16 cellular contexts compared by ENCODE assay signal in the genomic region with DNA sequence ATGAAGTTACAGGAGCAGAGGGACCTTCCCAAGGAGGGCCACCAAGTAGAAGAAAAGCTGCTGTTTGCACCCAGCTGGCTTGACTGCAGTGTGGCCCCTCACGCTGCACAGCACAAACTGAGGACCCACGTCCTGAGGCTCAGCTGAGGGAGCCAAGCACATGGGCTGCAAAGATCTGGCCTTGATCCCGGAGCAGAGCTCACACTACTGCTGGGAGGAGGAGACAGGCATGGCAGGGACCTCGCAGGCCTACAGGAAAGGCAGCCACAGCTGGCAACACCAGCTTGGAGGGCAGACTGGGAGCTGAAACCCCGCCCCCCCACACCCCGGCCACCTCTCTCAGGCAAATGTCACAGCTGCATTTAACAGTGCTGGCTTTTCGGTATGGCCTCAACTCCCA. TPM values are rescaled to one million over a fixed set of nuclear protein-coding genes. Genes with fewer than 3 reads are reported as not detected.
A peak's percentile ranks its signal among the peaks of the same experiment; 100 is the strongest.
DNase-seq lines count a peak whose midpoint lies in the region; ATAC-seq and TF ChIP-seq lines count a peak whose summit lies in the region.
"Had no signal": no experiment of that assay in that cellular context is flagged by ENCODE, and none has a peak within 500 bp of the region (broad histone marks: within the 10 kb centered on the region; RNA-seq: fewer than 3 reads in every experiment).

No MANE protein-coding gene starts in this region.

- TF ChIP-seq CTCF in adrenal gland (IDR thresholded peaks at IDR 0.05) (no peak), left ventricle myocardium inferior (IDR thresholded peaks at IDR 0.05; ENCODE audit: borderline replicate concordance) (no peak)

- no peak overlapping the region for H2AFZ ChIP-seq in GM23248

- H3K79me2 ChIP-seq in GM23248 (ENCODE audit: insufficient read depth): no peaks in the 10 kb centered on the region

- H3K27me3 ChIP-seq in GM23248 (replicated peaks; ENCODE audit: insufficient read depth) (no peaks in the 10 kb centered on the region), adrenal gland (no peaks in the 10 kb centered on the region), left ventricle myocardium inferior (ENCODE audit: low read depth) (no peaks in the 10 kb centered on the region)
- H3K27me3 ChIP-seq: vagina had no signal

- no peaks in the 10 kb centered on the region for H4K20me1 ChIP-seq in GM23248 (ENCODE audit: insufficient read depth)

- in situ Hi-C loops in GM23248 (cut with MboI): no loop called here
- in situ Hi-C loops in KBM-7 (cut with MboI; ENCODE audit: low pct_unique_long_range_greater_than_20kb, low sequenced_read_pairs): no loop called here

- DNase-seq in GM23248: peak; percentile 9
- peak in 4 of 7 donors; percentile 41 to 53 (median 50) for DNase-seq in adrenal gland
- DNase-seq in left ventricle myocardium inferior: peak; percentile 61
- DNase-seq in posterior cingulate gyrus: peak in 6 of 10 donors; percentile 10 to 80 (median 50)
- no peak for DNase-seq in superior temporal gyrus (ENCODE audit: extremely low spot score)
- DNase-seq in KBM-7: no peak
- DNase-seq: activated CD8-positive, alpha-beta T cell treated with anti-CD3 and anti-CD28 coated beads for 36 hours; naive thymus-derived CD8-positive, alpha-beta T cell; NCI-H1105; stimulated activated naive CD4-positive, alpha-beta T cell treated with Interleukin-2 at 50 U/mL for 16 hours had no signal

- WGBS in GM23248 (ENCODE audit: low coverage in 1 of 2, low lambda C conversion rate in 2 of 2, missing lambda C conversion rate in 2 of 2), 2 experiments: 50% methylated on average over 7 of the region's 7 CpGs
- 53 to 81% (median 64%) methylated on average over 3 to 7 of the region's 7 CpGs for WGBS in adrenal gland, 4 donors

- intact Hi-C loops in adrenal gland (cut with DNase I) (loop anchor here in 1 of 2 donors (5.0 kb wide), 1 partner anchor 37 kb away; a partner anchor contains a TSS), left ventricle myocardium inferior (cut with micrococcal nuclease) (no loop called here), posterior cingulate gyrus (cut with DNase I) (no loop called here)

- no peak for TF ChIP-seq POLR2A in adrenal gland (IDR thresholded peaks at IDR 0.05)

- H3K4me3 ChIP-seq in GM23248 (no peak overlapping the region), adrenal gland (no peak overlapping the region), left ventricle myocardium inferior (no peak overlapping the region)
- H3K4me3 ChIP-seq: HAP-1, SK-N-MC, vagina had no signal

- H3K4me1 ChIP-seq in GM23248 (ENCODE audit: insufficient read depth): peaks cover 12% of the 10 kb centered on the region
- peaks cover 0 to 10% of the 10 kb centered on the region in 2 donors for H3K4me1 ChIP-seq in adrenal gland (replicated peaks in 1 of 2)
- H3K4me1 ChIP-seq in left ventricle myocardium inferior: peaks cover 78% of the 10 kb centered on the region

- no peak overlapping the region for H3K9ac ChIP-seq in GM23248

- H3F3A ChIP-seq in GM23248 (ENCODE audit: insufficient read depth): no peaks in the 10 kb centered on the region

- H3K36me3 ChIP-seq in GM23248 (ENCODE audit: low read depth) (no peaks in the 10 kb centered on the region), adrenal gland (replicated peaks in 1 of 2) (no peaks in the 10 kb centered on the region), left ventricle myocardium inferior (peaks cover 8% of the 10 kb centered on the region)
- H3K36me3 ChIP-seq: vagina had no signal

- H3K9me3 ChIP-seq in GM23248 (ENCODE audit: low read depth) (no peaks in the 10 kb centered on the region), adrenal gland (replicated peaks in 1 of 3) (no peaks in the 10 kb centered on the region), left ventricle myocardium inferior (replicated peaks) (no peaks in the 10 kb centered on the region)
- H3K9me3 ChIP-seq: HAP-1, vagina had no signal

- no peaks in the 10 kb centered on the region for H3K9me2 ChIP-seq in GM23248 (ENCODE audit: insufficient read depth)

- no peak overlapping the region for H3K27ac ChIP-seq in GM23248
- no peak overlapping the region for H3K27ac ChIP-seq in adrenal gland
- H3K27ac ChIP-seq in left ventricle myocardium inferior (replicated peaks): peak overlapping the region; percentile 11
- H3K27ac ChIP-seq: SK-N-MC, vagina had no signal

- ATAC-seq in HG03095 (IDR thresholded peaks at IDR 0.05; ENCODE audit: unreplicated experiment): no peak
- no peak for ATAC-seq in GM19023 (IDR thresholded peaks at IDR 0.05; ENCODE audit: unreplicated experiment)
- ATAC-seq: activated CD8-positive, alpha-beta T cell treated with anti-CD3 and anti-CD28 coated beads for 36 hours; esophagus mucosa; naive thymus-derived CD8-positive, alpha-beta T cell had no signal

- H3K4me2 ChIP-seq in GM23248 (ENCODE audit: unreplicated experiment): no peak overlapping the region

RNA-seq across cellular contexts. Expression of a gene that starts 39.7 kb away (rescaled TPM):
- 2.5 and 7.1 TPM in 2 replicates for total RNA-seq in GM23248 (2014; rRNA removed; shearing (Covaris generic))
- polyA plus RNA-seq in GM23248 (2016; fragmentation: Nextera tagmentation; extraction: Ambion mirVana) (0.95 and 2.0 TPM in 2 replicates), adrenal gland (1 to 10 TPM; 1.4 to 3.9 (median 3.9) TPM)
- total RNA-seq in adrenal gland (1 to 10 TPM; 3.7 to 6.2 (median 4.5) TPM), left ventricle myocardium inferior (4.0 TPM)

Comparison
In these comparisons a context has a peak if more than half of its experiments do, and no peak if none do; other contexts are left out.
1. DNase-seq: peak in GM23248 (single experiment), adrenal gland (4 of 7), left ventricle myocardium inferior (single experiment) and posterior cingulate gyrus (6 of 10); none in superior temporal gyrus (single experiment) and KBM-7 (single experiment).